ENCODE assay signal across 8 cellular contexts in the genomic region with DNA sequence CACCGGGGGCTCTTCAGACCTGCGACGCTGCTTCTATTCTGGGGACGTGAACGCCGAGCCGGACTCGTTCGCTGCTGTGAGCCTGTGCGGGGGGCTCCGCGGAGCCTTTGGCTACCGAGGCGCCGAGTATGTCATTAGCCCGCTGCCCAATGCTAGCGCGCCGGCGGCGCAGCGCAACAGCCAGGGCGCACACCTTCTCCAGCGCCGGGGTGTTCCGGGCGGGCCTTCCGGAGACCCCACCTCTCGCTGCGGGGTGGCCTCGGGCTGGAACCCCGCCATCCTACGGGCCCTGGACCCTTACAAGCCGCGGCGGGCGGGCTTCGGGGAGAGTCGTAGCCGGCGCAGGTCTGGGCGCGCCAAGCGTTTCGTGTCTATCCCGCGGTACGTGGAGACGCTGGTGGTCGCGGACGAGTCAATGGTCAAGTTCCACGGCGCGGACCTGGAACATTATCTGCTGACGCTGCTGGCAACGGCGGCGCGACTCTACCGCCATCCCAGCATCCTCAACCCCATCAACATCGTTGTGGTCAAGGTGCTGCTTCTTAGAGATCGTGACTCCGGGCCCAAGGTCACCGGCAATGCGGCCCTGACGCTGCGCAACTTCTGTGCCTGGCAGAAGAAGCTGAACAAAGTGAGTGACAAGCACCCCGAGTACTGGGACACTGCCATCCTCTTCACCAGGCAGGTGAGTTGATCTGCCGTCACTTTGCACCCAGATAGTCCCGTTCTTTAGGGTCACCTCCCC. TPM values are rescaled to one million over a fixed set of nuclear protein-coding genes. Genes with fewer than 3 reads are reported as not detected.
A peak's percentile ranks its signal among the peaks of the same experiment; 100 is the strongest.
DNase-seq lines count a peak whose midpoint lies in the region; ATAC-seq and TF ChIP-seq lines count a peak whose summit lies in the region.

No MANE protein-coding gene starts in this region.

- H3K9me3 ChIP-seq in A673 (ENCODE audit: low read depth, low read length, poor library complexity, severe bottlenecking), result no peaks in the 10 kb centered on the region

- H3K4me3 ChIP-seq in A673 (ENCODE audit: low read depth, low read length, poor library complexity, severe bottlenecking), result peak overlapping the region; percentile 54
- H3K4me3 ChIP-seq in LNCaP clone FGC (ENCODE audit: low read depth, low read length), result peak overlapping the region; percentile 52

- peaks cover 12% of the 10 kb centered on the region for H3K27me3 Mint-ChIP-seq in endothelial cell (ENCODE audit: unreplicated experiment)
- H3K27me3 Mint-ChIP-seq in natural killer cell (ENCODE audit: low read depth in 2 of 2), result peaks cover 37 to 48% of the 10 kb centered on the region in 2 donors

- POLR2A ChIA-PET in A673 (lab: Charles Lee; ENCODE audit: low non-redundant PET), result no interaction called here

- H3K27ac Mint-ChIP-seq in endothelial cell (ENCODE audit: unreplicated experiment) (no peak overlapping the region), natural killer cell (no peak overlapping the region)

- peak overlapping the region; percentile 90 for H3K4me3 Mint-ChIP-seq in endothelial cell (ENCODE audit: unreplicated experiment)
- peak overlapping the region; percentile 82 for H3K4me3 Mint-ChIP-seq in natural killer cell

- ATAC-seq in natural killer cell, result no peak
- no peak for ATAC-seq in GM21619 (IDR thresholded peaks at IDR 0.05; ENCODE audit: unreplicated experiment)
- ATAC-seq in activated CD4-positive, CD25-positive, alpha-beta regulatory T cell treated with anti-CD3 and anti-CD28 coated beads, Interleukin-2, amount 50 U/mL, for 24 hours, result no peak

- no peak for TF ChIP-seq CTCF in A673 (conservative IDR thresholded peaks at IDR 0.05; ENCODE audit: low read depth, low read length)
- TF ChIP-seq CTCF in LNCaP clone FGC (IDR thresholded peaks at IDR 0.05; ENCODE audit: control insufficient read depth, extremely low read depth, insufficient read depth), result no peak
- no peak for TF ChIP-seq CTCF in endothelial cell (IDR thresholded peaks at IDR 0.05; ENCODE audit: unreplicated experiment)
- no peak for TF ChIP-seq CTCF in natural killer cell (IDR thresholded peaks at IDR 0.05)

- BruUV-seq in A673 (replicated peaks; lab: Mats Ljungman, UMichigan), result no TSS peak

- CTCF ChIA-PET in A673 (lab: Charles Lee), result interaction anchor here (1.4 kb wide), 1 partner anchor 18 kb away, joined by 4 read pairs; no protein-coding TSS in a partner anchor

- no peaks in the 10 kb centered on the region for H3K9me3 Mint-ChIP-seq in endothelial cell (ENCODE audit: unreplicated experiment)
- no peaks in the 10 kb centered on the region for H3K9me3 Mint-ChIP-seq in natural killer cell

- intact Hi-C loops in A673 (cut with micrococcal nuclease; ENCODE audit: unreplicated experiment) (no loop called here), natural killer cell (cut with micrococcal nuclease) (no loop called here)

- H3K4me1 ChIP-seq in A673 (ENCODE audit: insufficient read depth, low read length, poor library complexity, severe bottlenecking), result peaks cover 10% of the 10 kb centered on the region

- H3K36me3 Mint-ChIP-seq in endothelial cell (ENCODE audit: low read depth, unreplicated experiment) (no peaks in the 10 kb centered on the region), natural killer cell (no peaks in the 10 kb centered on the region)

- H3K36me3 ChIP-seq in A673 (ENCODE audit: insufficient read depth, low read length, poor library complexity, severe bottlenecking), result no peaks in the 10 kb centered on the region

- H3K4me1 Mint-ChIP-seq in endothelial cell (ENCODE audit: unreplicated experiment) (peaks cover 18% of the 10 kb centered on the region), natural killer cell (peaks cover 5 to 17% of the 10 kb centered on the region in 2 donors)

- H3K27me3 ChIP-seq in A673 (replicated peaks; ENCODE audit: insufficient read depth, low read depth, low read length, poor library complexity), result peaks cover 21% of the 10 kb centered on the region

- no peak overlapping the region for H3K27ac ChIP-seq in A673 (ENCODE audit: low read depth, low read length, poor library complexity, severe bottlenecking)

- DNase-seq in A673 (ENCODE audit: low spot score), result no peak
- DNase-seq in LNCaP clone FGC (ENCODE audit: low read depth), result no peak
- DNase-seq in endothelial cell (ENCODE audit: low spot score), result no peak
- no peak for DNase-seq in natural killer cell
- DNase-seq in DMS153 treated with DMSO at 0.1 percent for 48 hours (lab: John Stamatoyannopoulos, UW; ENCODE audit: unreplicated experiment), result no peak
- DNase-seq in SW480 (ENCODE audit: low spot score), result no peak

RNA-seq across cellular contexts. Expression of a gene that starts 1.0 kb away (rescaled TPM):
- 0.42 and 0.99 TPM in 2 replicates for total RNA-seq in A673 (2021)
- total RNA-seq in endothelial cell (ENCODE audit: unreplicated experiment), result 4.9 TPM
- under 1 TPM in 1 of 3 donors, not detected in 2; 0.20 TPM for total RNA-seq in natural killer cell

RNA-seq across cellular contexts. Expression of a gene that starts 21.0 kb away (rescaled TPM):
- total RNA-seq in A673 (2021), result 0.09 TPM in 1 of 2 replicates, not detected in the other
- total RNA-seq in endothelial cell (ENCODE audit: unreplicated experiment), result 0.31 TPM
- total RNA-seq in natural killer cell, result not detected
